28 cellular contexts compared by ENCODE assay signal in the genomic region with DNA sequence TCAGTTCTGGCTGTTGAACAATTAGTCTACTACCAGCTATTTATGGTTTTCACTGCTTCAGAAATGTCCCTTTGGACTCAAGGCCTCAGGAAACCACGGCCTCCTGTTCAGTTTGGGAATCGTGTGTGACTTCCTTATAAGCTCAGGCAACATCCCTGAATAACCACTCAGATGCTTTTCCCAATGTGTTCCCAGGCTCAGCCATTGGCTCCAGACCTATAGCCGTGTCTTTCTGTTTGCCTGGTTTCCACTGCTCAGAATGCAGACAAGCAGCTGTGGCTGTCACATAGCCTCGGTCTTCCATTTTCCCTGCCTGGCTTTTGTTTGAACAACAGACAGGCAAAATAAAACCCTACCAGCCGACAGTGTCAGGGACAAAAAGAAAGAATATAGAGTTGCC.
"Had no signal": no experiment of that assay in that cellular context is flagged by ENCODE, and none has a peak within 500 bp of the region (broad histone marks: within the 10 kb centered on the region; RNA-seq: fewer than 3 reads in every experiment).

No MANE protein-coding gene starts in this region.

- DNase-seq: effector CD4-positive, alpha-beta T cell; foreskin fibroblast; gastrocnemius medialis; heart left ventricle; kidney; naive thymus-derived CD4-positive, alpha-beta T cell; nucleus accumbens; psoas muscle; right cardiac atrium; small intestine; stimulated activated CD4-positive, alpha-beta T cell treated with anti-CD3 and anti-CD28 coated beads, Interleukin-12 subunit alpha, Interleukin-12 subunit beta, amount 100 ng/mL, for 4 hours; stimulated activated CD4-positive, alpha-beta T cell treated with anti-CD3 and anti-CD28 coated beads, Interleukin-1b, Interleukin-23, amount 100 ng/mL, for 48 hours; stimulated activated CD4-positive, alpha-beta T cell treated with anti-CD3 and anti-CD28 coated beads, Interleukin-4, amount 100 ng/mL, for 1 hour; stimulated activated CD8-positive, alpha-beta memory T cell treated with anti-CD3 and anti-CD28 coated beads, Interleukin-4, amount 100 ng/mL, for 48 hours; stimulated activated naive CD4-positive, alpha-beta T cell; stimulated activated naive CD8-positive, alpha-beta T cell treated with anti-CD3 and anti-CD28 coated beads, Interleukin-15, amount 100 ng/mL, for 72 hours; transverse colon; upper lobe of right lung; uterus had no signal

- H2AFZ ChIP-seq: hepatocyte had no signal

- H3K4me1 Mint-ChIP-seq: naive thymus-derived CD4-positive, alpha-beta T cell; nephron; stimulated activated naive CD8-positive, alpha-beta T cell treated with anti-CD3 and anti-CD28 coated beads, Interleukin-15, amount 100 ng/mL, for 72 hours had no signal

- ATAC-seq: esophagus mucosa; gastrocnemius medialis; heart left ventricle; left lobe of liver; naive thymus-derived CD4-positive, alpha-beta T cell; psoas muscle; right cardiac atrium; stimulated activated naive CD8-positive, alpha-beta T cell treated with anti-CD3 and anti-CD28 coated beads, Interleukin-15, amount 100 ng/mL, for 72 hours; upper lobe of right lung had no signal

- H3K27me3 ChIP-seq: dorsolateral prefrontal cortex, gastrocnemius medialis, upper lobe of right lung, uterus had no signal

- FAIRE-seq: kidney, small intestine had no signal

- H3K4me2 ChIP-seq: hepatocyte had no signal

- H3K4me1 ChIP-seq: suprapubic skin, transverse colon, upper lobe of right lung, uterus had no signal

- H3K27ac ChIP-seq: epithelial cell of prostate, gastrocnemius medialis, heart left ventricle, hepatocyte, psoas muscle, suprapubic skin, transverse colon, upper lobe of right lung, uterus had no signal

- H3K9me3 Mint-ChIP-seq: nephron; stimulated activated naive CD8-positive, alpha-beta T cell treated with anti-CD3 and anti-CD28 coated beads, Interleukin-15, amount 100 ng/mL, for 72 hours had no signal

- H3K4me3 Mint-ChIP-seq: memory B cell; naive thymus-derived CD4-positive, alpha-beta T cell; nephron; stimulated activated naive CD8-positive, alpha-beta T cell treated with anti-CD3 and anti-CD28 coated beads, Interleukin-15, amount 100 ng/mL, for 72 hours had no signal

- H3K36me3 ChIP-seq: gastrocnemius medialis, heart left ventricle, suprapubic skin, transverse colon, upper lobe of right lung, uterus had no signal

- H3K4me3 ChIP-seq: dorsolateral prefrontal cortex, gastrocnemius medialis, heart left ventricle, hepatocyte, lung, psoas muscle, suprapubic skin, transverse colon, upper lobe of right lung, uterus had no signal

- H3K27ac Mint-ChIP-seq: memory B cell; naive thymus-derived CD4-positive, alpha-beta T cell had no signal

- H3K9me3 ChIP-seq: gastrocnemius medialis, heart left ventricle, psoas muscle, suprapubic skin, transverse colon, upper lobe of right lung, uterus had no signal

- H3K79me2 ChIP-seq: hepatocyte had no signal
